ENCODE assay signal across 12 cellular contexts in the genomic region with DNA sequence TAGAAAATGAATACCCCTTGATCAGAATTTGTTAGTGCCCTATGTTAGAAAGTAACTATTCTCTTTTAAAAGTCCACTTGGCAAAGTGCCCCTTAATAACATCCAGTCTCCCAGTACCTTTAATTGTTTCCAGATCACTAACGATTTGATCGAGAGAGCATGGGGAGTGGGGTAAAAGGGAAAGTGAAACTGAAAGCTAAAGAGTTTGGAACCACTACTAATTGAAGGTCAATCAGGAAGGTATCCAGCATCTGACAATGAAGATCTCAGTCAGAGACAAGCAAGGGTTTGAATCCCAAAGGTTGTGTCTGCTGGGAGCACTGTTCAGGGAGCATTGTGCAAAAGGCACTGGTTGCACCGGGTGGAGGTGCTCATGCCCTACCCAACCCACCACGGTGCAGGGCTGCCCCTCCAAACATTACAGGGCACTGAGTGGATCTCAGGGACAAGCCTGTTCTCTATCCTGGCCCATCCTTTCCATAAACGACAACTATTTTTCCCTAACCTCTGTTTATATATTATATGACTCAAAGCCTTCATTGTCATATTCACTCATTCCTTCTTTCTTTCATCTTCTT. TPM values are rescaled to one million over a fixed set of nuclear protein-coding genes. Genes with fewer than 3 reads are reported as not detected.
DNase-seq lines count a peak whose midpoint lies in the region; ATAC-seq and TF ChIP-seq lines count a peak whose summit lies in the region.
"Had no signal": no experiment of that assay in that cellular context is flagged by ENCODE, and none has a peak within 500 bp of the region (broad histone marks: within the 10 kb centered on the region; RNA-seq: fewer than 3 reads in every experiment).

No MANE protein-coding gene starts in this region.

- H3K9me3 Mint-ChIP-seq in natural killer cell treated with Interleukin-12 subunit alpha and Interleukin-12 subunit beta and Interleukin-15 and Interleukin-18, amount 100 ng/mL, for 72 hours: peaks cover 23% of the 10 kb centered on the region
- peaks cover 10 to 19% of the 10 kb centered on the region in 2 donors for H3K9me3 Mint-ChIP-seq in activated naive CD4-positive, alpha-beta T cell treated with anti-CD3 and anti-CD28 coated beads, Interleukin-2, amount 50 U/mL, for 72 hours
- H3K9me3 Mint-ChIP-seq: activated naive CD8-positive, alpha-beta T cell treated with anti-CD3 and anti-CD28 coated beads, Interleukin-2, amount 50 U/mL, for 24 hours; nephron had no signal

- intact Hi-C loops in psoas muscle (cut with DNase I) (no loop called here), body of pancreas (cut with DNase I) (no loop called here)

- H3K4me3 ChIP-seq in choroid plexus epithelial cell (ENCODE audit: low read depth, low read length) (peak overlapping the region; percentile 46), psoas muscle (peak overlapping the region; percentile 36), body of pancreas (no peak overlapping the region)

- DNase-seq in COLO829 (ENCODE audit: low spot score): peak; percentile 3
- DNase-seq in NCI-H146 (lab: John Stamatoyannopoulos, UW): peak; percentile 56
- peak; percentile 25 for DNase-seq in choroid plexus epithelial cell (ENCODE audit: low read depth)
- DNase-seq in psoas muscle: no peak
- no peak for DNase-seq in stimulated activated naive CD4-positive, alpha-beta T cell (lab: John Stamatoyannopoulos, UW)
- DNase-seq in natural killer cell treated with Interleukin-12 subunit alpha and Interleukin-12 subunit beta and Interleukin-15 and Interleukin-18, amount 100 ng/mL, for 72 hours (ENCODE audit: low spot score): no peak
- no peak for DNase-seq in activated naive CD4-positive, alpha-beta T cell treated with anti-CD3 and anti-CD28 coated beads, Interleukin-2, amount 50 U/mL, for 72 hours (ENCODE audit: low spot score in 2 of 2)
- DNase-seq in body of pancreas: no peak
- DNase-seq: activated B cell treated with CpG ODN at 0.5 μM for 24 hours; activated naive CD8-positive, alpha-beta T cell treated with anti-CD3 and anti-CD28 coated beads, Interleukin-2, amount 50 U/mL, for 24 hours; NCI-H187 treated with DMSO at 0.1 percent for 48 hours had no signal

- H3K36me3 Mint-ChIP-seq in natural killer cell treated with Interleukin-12 subunit alpha and Interleukin-12 subunit beta and Interleukin-15 and Interleukin-18, amount 100 ng/mL, for 72 hours: no peaks in the 10 kb centered on the region
- H3K36me3 Mint-ChIP-seq in activated naive CD4-positive, alpha-beta T cell treated with anti-CD3 and anti-CD28 coated beads, Interleukin-2, amount 50 U/mL, for 72 hours: no peaks in the 10 kb centered on the region

- TF ChIP-seq POLR2A in body of pancreas (IDR thresholded peaks at IDR 0.05): no peak

- H3K27me3 Mint-ChIP-seq in natural killer cell treated with Interleukin-12 subunit alpha and Interleukin-12 subunit beta and Interleukin-15 and Interleukin-18, amount 100 ng/mL, for 72 hours: no peaks in the 10 kb centered on the region
- H3K27me3 Mint-ChIP-seq: activated B cell treated with CpG ODN at 0.5 μM for 24 hours; activated naive CD8-positive, alpha-beta T cell treated with anti-CD3 and anti-CD28 coated beads, Interleukin-2, amount 50 U/mL, for 24 hours had no signal

- no peaks in the 10 kb centered on the region for H3K4me1 Mint-ChIP-seq in natural killer cell treated with Interleukin-12 subunit alpha and Interleukin-12 subunit beta and Interleukin-15 and Interleukin-18, amount 100 ng/mL, for 72 hours (ENCODE audit: low read depth in 2 of 2)
- H3K4me1 Mint-ChIP-seq: activated B cell treated with CpG ODN at 0.5 μM for 24 hours; activated naive CD8-positive, alpha-beta T cell treated with anti-CD3 and anti-CD28 coated beads, Interleukin-2, amount 50 U/mL, for 24 hours; nephron had no signal

- H3K4me1 ChIP-seq in psoas muscle (no peaks in the 10 kb centered on the region), body of pancreas (no peaks in the 10 kb centered on the region)

- TF ChIP-seq CTCF in choroid plexus epithelial cell (conservative IDR thresholded peaks at IDR 0.05; ENCODE audit: low read depth, low read length): no peak
- TF ChIP-seq CTCF in psoas muscle (IDR thresholded peaks at IDR 0.05): no peak
- no peak for TF ChIP-seq CTCF in body of pancreas (IDR thresholded peaks at IDR 0.05)

- H3K36me3 ChIP-seq in psoas muscle (ENCODE audit: insufficient read depth in 1 of 2, low read depth in 1 of 2): no peaks in the 10 kb centered on the region
- H3K36me3 ChIP-seq in body of pancreas (replicated peaks in 1 of 2; ENCODE audit: insufficient read depth in 1 of 2, low read depth in 2 of 2): no peaks in the 10 kb centered on the region

- H3K9me3 ChIP-seq in psoas muscle (no peaks in the 10 kb centered on the region), body of pancreas (no peaks in the 10 kb centered on the region)

- no peaks in the 10 kb centered on the region for H3K27me3 ChIP-seq in psoas muscle (ENCODE audit: insufficient read depth in 3 of 3, low read length in 2 of 3)
- no peaks in the 10 kb centered on the region for H3K27me3 ChIP-seq in body of pancreas

- no peak for ATAC-seq in psoas muscle
- ATAC-seq in natural killer cell treated with Interleukin-12 subunit alpha and Interleukin-12 subunit beta and Interleukin-15 and Interleukin-18, amount 100 ng/mL, for 72 hours: no peak
- ATAC-seq in activated naive CD4-positive, alpha-beta T cell treated with anti-CD3 and anti-CD28 coated beads, Interleukin-2, amount 50 U/mL, for 72 hours: no peak
- ATAC-seq in body of pancreas: no peak
- ATAC-seq: activated naive CD8-positive, alpha-beta T cell treated with anti-CD3 and anti-CD28 coated beads, Interleukin-2, amount 50 U/mL, for 24 hours had no signal

- no peak overlapping the region for H3K27ac Mint-ChIP-seq in natural killer cell treated with Interleukin-12 subunit alpha and Interleukin-12 subunit beta and Interleukin-15 and Interleukin-18, amount 100 ng/mL, for 72 hours
- no peak overlapping the region for H3K27ac Mint-ChIP-seq in activated naive CD4-positive, alpha-beta T cell treated with anti-CD3 and anti-CD28 coated beads, Interleukin-2, amount 50 U/mL, for 72 hours
- H3K27ac Mint-ChIP-seq: activated B cell treated with CpG ODN at 0.5 μM for 24 hours; activated naive CD8-positive, alpha-beta T cell treated with anti-CD3 and anti-CD28 coated beads, Interleukin-2, amount 50 U/mL, for 24 hours; nephron had no signal

- 22 to 57% (median 47%) methylated on average over 5 of the region's 5 CpGs for WGBS in psoas muscle, 3 donors
- 45 to 58% methylated on average over 5 of the region's 5 CpGs for WGBS in body of pancreas, 2 donors

- H3K4me3 Mint-ChIP-seq in natural killer cell treated with Interleukin-12 subunit alpha and Interleukin-12 subunit beta and Interleukin-15 and Interleukin-18, amount 100 ng/mL, for 72 hours: no peak overlapping the region
- H3K4me3 Mint-ChIP-seq: activated B cell treated with CpG ODN at 0.5 μM for 24 hours; activated naive CD8-positive, alpha-beta T cell treated with anti-CD3 and anti-CD28 coated beads, Interleukin-2, amount 50 U/mL, for 24 hours; nephron had no signal

- H3K27ac ChIP-seq in psoas muscle (no peak overlapping the region), body of pancreas (no peak overlapping the region)

RNA-seq across cellular contexts. Expression of gene RIT2, which starts 14.6 kb away (rescaled TPM):
- total RNA-seq in psoas muscle (not detected), body of pancreas (not detected)
- not detected for polyA plus RNA-seq in psoas muscle
- not detected for total RNA-seq in natural killer cell treated with Interleukin-12 subunit alpha and Interleukin-12 subunit beta and Interleukin-15 and Interleukin-18, amount 100 ng/mL, for 72 hours
- not detected for total RNA-seq in activated naive CD4-positive, alpha-beta T cell treated with anti-CD3 and anti-CD28 coated beads, Interleukin-2, amount 50 U/mL, for 72 hours
- total RNA-seq: activated B cell treated with CpG ODN at 0.5 μM for 24 hours had no signal

Comparison
In these comparisons a context has a peak if more than half of its experiments do, and no peak if none do; other contexts are left out.
1. DNase-seq: peak in COLO829 (single experiment), NCI-H146 (single experiment) and choroid plexus epithelial cell (single experiment); none in psoas muscle (0 of 2), stimulated activated naive CD4-positive, alpha-beta T cell (0 of 6), natural killer cell treated with Interleukin-12 subunit alpha and Interleukin-12 subunit beta and Interleukin-15 and Interleukin-18, amount 100 ng/mL, for 72 hours (single experiment), activated naive CD4-positive, alpha-beta T cell treated with anti-CD3 and anti-CD28 coated beads, Interleukin-2, amount 50 U/mL, for 72 hours (0 of 2) and body of pancreas (0 of 4).
2. H3K4me3 ChIP-seq: peak in choroid plexus epithelial cell (single experiment) and psoas muscle (single experiment); none in body of pancreas (0 of 2).